3 cellular contexts compared by ENCODE assay signal in genomic region chr11:94370576-94370975, GRCh38. TPM values are rescaled to one million over a fixed set of nuclear protein-coding genes. Genes with fewer than 3 reads are reported as not detected.
"Had no signal": no experiment of that assay in that cellular context is flagged by ENCODE, and none has a peak within 500 bp of the region (broad histone marks: within the 10 kb centered on the region; RNA-seq: fewer than 3 reads in every experiment).

No MANE protein-coding gene starts in this region.

RNA-seq across cellular contexts. Expression of gene GPR83, which starts 30.6 kb away (rescaled TPM):
- total RNA-seq: kidney epithelial cell, osteocyte, subcutaneous adipose tissue had no signal
